Comparison of ENCODE assay signal across 21 cellular contexts in the genomic region with DNA sequence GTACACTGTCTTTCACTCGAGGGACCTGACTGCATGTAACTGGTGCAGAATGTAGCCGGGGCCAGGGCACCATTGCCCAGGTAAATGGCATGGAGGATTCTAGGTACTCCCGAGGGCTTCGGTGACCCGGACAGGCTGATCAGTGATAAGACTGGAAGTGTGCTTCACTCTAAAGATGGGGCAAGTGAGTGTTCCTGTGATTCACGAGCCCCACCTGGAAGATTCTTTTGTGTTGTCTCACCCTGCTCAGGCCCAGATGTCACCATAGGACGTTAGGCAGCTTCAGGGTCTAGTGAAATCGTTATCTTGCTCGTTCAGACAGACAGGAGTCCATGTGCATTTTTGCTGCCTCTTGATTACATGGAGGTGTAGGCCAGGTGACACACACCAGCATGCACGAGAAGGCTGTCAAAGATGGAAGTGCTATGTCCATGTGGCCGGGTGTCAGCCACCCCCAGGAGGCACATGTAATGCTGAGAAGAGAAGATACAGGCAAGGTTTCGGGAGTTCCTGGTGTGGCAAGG.
A peak's percentile ranks its signal among the peaks of the same experiment; 100 is the strongest.
DNase-seq lines count a peak whose midpoint lies in the region; ATAC-seq and TF ChIP-seq lines count a peak whose summit lies in the region.
"Had no signal": no experiment of that assay in that cellular context is flagged by ENCODE, and none has a peak within 500 bp of the region (broad histone marks: within the 10 kb centered on the region; RNA-seq: fewer than 3 reads in every experiment).

No MANE protein-coding gene starts in this region.

- TF ChIP-seq CTCF in endodermal cell (conservative IDR thresholded peaks at IDR 0.05) (no peak), progenitor cell of endocrine pancreas (IDR thresholded peaks at IDR 0.05; ENCODE audit: unreplicated experiment) (no peak)

- CTCF ChIA-PET in activated CD4-positive, alpha-beta T cell treated with anti-CD3 and anti-CD28 coated beads for 36 hours (lab: Charles Lee), result interaction anchor here (1.0 kb wide), 1 partner anchor 19 kb away, joined by 3 read pairs; no protein-coding TSS in a partner anchor

- no peak overlapping the region for H2AK5ac ChIP-seq in mesendoderm (ENCODE audit: low read length)

- no peak overlapping the region for H3K23ac ChIP-seq in mesendoderm (ENCODE audit: low read length)

- no peak overlapping the region for H3K18ac ChIP-seq in mesendoderm (ENCODE audit: low read length)

- H3K4ac ChIP-seq in mesendoderm (ENCODE audit: low read depth, low read length), result no peak overlapping the region

- no peak overlapping the region for H3K9ac ChIP-seq in endodermal cell (ENCODE audit: extremely low read depth, low read length, poor library complexity, severe bottlenecking)
- no peak overlapping the region for H3K9ac ChIP-seq in mesendoderm (ENCODE audit: low read length)

- no peak overlapping the region for H2BK15ac ChIP-seq in mesendoderm (replicated peaks; ENCODE audit: low read depth)

- no peak for ATAC-seq in activated CD4-positive, alpha-beta T cell treated with anti-CD3 and anti-CD28 coated beads for 36 hours
- no peak for ATAC-seq in HG03342 (IDR thresholded peaks at IDR 0.05; ENCODE audit: unreplicated experiment)
- ATAC-seq: Panc1; stimulated activated naive CD8-positive, alpha-beta T cell treated with anti-CD3 and anti-CD28 coated beads, Interleukin-15, amount 100 ng/mL, for 72 hours had no signal

- no peaks in the 10 kb centered on the region for H3K4me1 ChIP-seq in endodermal cell (ENCODE audit: control insufficient read depth, insufficient read depth, low read length)
- H3K4me1 ChIP-seq in mesendoderm (ENCODE audit: control insufficient read depth, low read depth, low read length), result no peaks in the 10 kb centered on the region
- H3K4me1 ChIP-seq: adrenal gland had no signal

- H3K9me3 ChIP-seq in endodermal cell (ENCODE audit: control insufficient read depth, low read length), result no peaks in the 10 kb centered on the region
- H3K9me3 ChIP-seq: adrenal gland, left ventricle myocardium inferior had no signal

- peak; percentile 2 for DNase-seq in activated CD4-positive, alpha-beta T cell treated with anti-CD3 and anti-CD28 coated beads for 36 hours
- no peak for DNase-seq in activated CD4-positive, alpha-beta T cell treated with anti-CD3 and anti-CD28 coated beads for 4 hours
- DNase-seq in H7 (peak; percentile 18), endodermal cell (peak; percentile 36), progenitor cell of endocrine pancreas (ENCODE audit: low spot score, unreplicated experiment) (no peak), mesendoderm (no peak), NCI-H2081 (lab: John Stamatoyannopoulos, UW) (no peak)
- DNase-seq: ACHN; cerebellar nuclear complex; EL; foreskin fibroblast; left ventricle myocardium inferior; NCI-H1048; NCI-H2107; NCI-H748 treated with DMSO at 0.1 percent for 48 hours; stimulated activated naive CD8-positive, alpha-beta T cell treated with anti-CD3 and anti-CD28 coated beads, Interleukin-15, amount 100 ng/mL, for 72 hours; T-helper 1 cell had no signal

- no peaks in the 10 kb centered on the region for H3K27me3 Mint-ChIP-seq in activated CD4-positive, alpha-beta T cell treated with anti-CD3 and anti-CD28 coated beads for 36 hours
- no peaks in the 10 kb centered on the region for H3K27me3 Mint-ChIP-seq in endodermal cell (ENCODE audit: insufficient read depth)
- H3K27me3 Mint-ChIP-seq in progenitor cell of endocrine pancreas, result no peaks in the 10 kb centered on the region
- H3K27me3 Mint-ChIP-seq: CD4-positive, alpha-beta T cell; stimulated activated naive CD8-positive, alpha-beta T cell treated with anti-CD3 and anti-CD28 coated beads, Interleukin-15, amount 100 ng/mL, for 72 hours had no signal

- no peak overlapping the region for H3K27ac Mint-ChIP-seq in activated CD4-positive, alpha-beta T cell treated with anti-CD3 and anti-CD28 coated beads for 36 hours
- H3K27ac Mint-ChIP-seq in endodermal cell (no peak overlapping the region), progenitor cell of endocrine pancreas (peak overlapping the region; percentile 56)
- H3K27ac Mint-ChIP-seq: CD4-positive, alpha-beta T cell had no signal

- H3K36me3 ChIP-seq in H7 (replicated peaks; ENCODE audit: control insufficient read depth, insufficient read depth, low read length) (peaks cover 2% of the 10 kb centered on the region), endodermal cell (ENCODE audit: control insufficient read depth, insufficient read depth, low read length) (no peaks in the 10 kb centered on the region), mesendoderm (ENCODE audit: control insufficient read depth, insufficient read depth, low read length) (no peaks in the 10 kb centered on the region)
- H3K36me3 ChIP-seq: adrenal gland had no signal

- no peak overlapping the region for H3K27ac ChIP-seq in endodermal cell (ENCODE audit: low read depth, low read length)
- H3K27ac ChIP-seq in mesendoderm (ENCODE audit: low read depth, low read length), result no peak overlapping the region
- H3K27ac ChIP-seq: adrenal gland, left ventricle myocardium inferior had no signal

- H3K4me1 Mint-ChIP-seq in activated CD4-positive, alpha-beta T cell treated with anti-CD3 and anti-CD28 coated beads for 36 hours, result no peaks in the 10 kb centered on the region
- H3K4me1 Mint-ChIP-seq in endodermal cell (no peaks in the 10 kb centered on the region), progenitor cell of endocrine pancreas (ENCODE audit: low read depth) (no peaks in the 10 kb centered on the region)
- H3K4me1 Mint-ChIP-seq: stimulated activated naive CD8-positive, alpha-beta T cell treated with anti-CD3 and anti-CD28 coated beads, Interleukin-15, amount 100 ng/mL, for 72 hours had no signal

- H3K79me2 ChIP-seq in mesendoderm (ENCODE audit: control insufficient read depth, insufficient read depth, low read length), result no peaks in the 10 kb centered on the region

- H3K4me3 Mint-ChIP-seq in activated CD4-positive, alpha-beta T cell treated with anti-CD3 and anti-CD28 coated beads for 36 hours, result no peak overlapping the region
- H3K4me3 Mint-ChIP-seq in endodermal cell, result no peak overlapping the region
- no peak overlapping the region for H3K4me3 Mint-ChIP-seq in progenitor cell of endocrine pancreas (ENCODE audit: low read depth)
- H3K4me3 Mint-ChIP-seq: CD4-positive, alpha-beta T cell; stimulated activated naive CD8-positive, alpha-beta T cell treated with anti-CD3 and anti-CD28 coated beads, Interleukin-15, amount 100 ng/mL, for 72 hours had no signal

- intact Hi-C loops in activated CD4-positive, alpha-beta T cell treated with anti-CD3 and anti-CD28 coated beads for 36 hours (cut with DNase I, micrococcal nuclease), result no loop called here

- no peaks in the 10 kb centered on the region for H3K79me1 ChIP-seq in mesendoderm (ENCODE audit: low read length)

- no peak overlapping the region for H3K4me3 ChIP-seq in H7 (ENCODE audit: insufficient read depth, low read depth, low read length)
- H3K4me3 ChIP-seq in endodermal cell (ENCODE audit: low read length), result no peak overlapping the region
- H3K4me3 ChIP-seq in mesendoderm (ENCODE audit: low read length), result no peak overlapping the region
- H3K4me3 ChIP-seq: adrenal gland, left ventricle myocardium inferior had no signal

- H2BK5ac ChIP-seq in mesendoderm (ENCODE audit: low read length), result no peak overlapping the region

- H3K4me2 ChIP-seq in mesendoderm (ENCODE audit: low read length), result no peak overlapping the region

- no peak overlapping the region for H4K5ac ChIP-seq in mesendoderm (ENCODE audit: low read length)

- H4K8ac ChIP-seq in mesendoderm (ENCODE audit: low read depth, low read length), result no peak overlapping the region

- no peaks in the 10 kb centered on the region for H3K36me3 Mint-ChIP-seq in activated CD4-positive, alpha-beta T cell treated with anti-CD3 and anti-CD28 coated beads for 36 hours (ENCODE audit: low read depth)
- no peaks in the 10 kb centered on the region for H3K36me3 Mint-ChIP-seq in endodermal cell (ENCODE audit: low read depth)
- H3K36me3 Mint-ChIP-seq in progenitor cell of endocrine pancreas (ENCODE audit: insufficient read depth), result peaks cover 14% of the 10 kb centered on the region

- WGBS in endodermal cell (ENCODE audit: insufficient coverage in 1 of 2, insufficient read length in 1 of 2), 2 experiments, result 90 to 94% methylated on average over 10 to 12 of the region's 12 CpGs
- no CpG with 5 or more reads among the region's 12 CpGs for WGBS in mesendoderm (ENCODE audit: extremely low coverage, insufficient coverage, low lambda C conversion rate)

- no peak overlapping the region for H3K56ac ChIP-seq in mesendoderm (ENCODE audit: low read length)

- H3K27me3 ChIP-seq in H7 (ENCODE audit: control insufficient read depth, insufficient read depth, low read length) (no peaks in the 10 kb centered on the region), endodermal cell (ENCODE audit: control insufficient read depth, insufficient read depth, low read length, poor library complexity, severe bottlenecking) (no peaks in the 10 kb centered on the region), mesendoderm (ENCODE audit: insufficient read depth, low read length, poor library complexity) (no peaks in the 10 kb centered on the region)
- H3K27me3 ChIP-seq: adrenal gland had no signal

- no peak overlapping the region for H2BK120ac ChIP-seq in mesendoderm (ENCODE audit: low read depth, low read length)

- POLR2A ChIA-PET in activated CD4-positive, alpha-beta T cell treated with anti-CD3 and anti-CD28 coated beads for 36 hours (lab: Charles Lee), result no interaction called here

- no peaks in the 10 kb centered on the region for H3K9me3 Mint-ChIP-seq in activated CD4-positive, alpha-beta T cell treated with anti-CD3 and anti-CD28 coated beads for 36 hours (ENCODE audit: low read depth)
- H3K9me3 Mint-ChIP-seq in endodermal cell (no peaks in the 10 kb centered on the region), progenitor cell of endocrine pancreas (ENCODE audit: low read depth) (no peaks in the 10 kb centered on the region)
- H3K9me3 Mint-ChIP-seq: CD4-positive, alpha-beta T cell; stimulated activated naive CD8-positive, alpha-beta T cell treated with anti-CD3 and anti-CD28 coated beads, Interleukin-15, amount 100 ng/mL, for 72 hours had no signal

Comparison
In these comparisons a context has a peak if more than half of its experiments do, and no peak if none do; other contexts are left out.
1. DNase-seq: peak in activated CD4-positive, alpha-beta T cell treated with anti-CD3 and anti-CD28 coated beads for 36 hours (single experiment), H7 (single experiment) and endodermal cell (single experiment); none in activated CD4-positive, alpha-beta T cell treated with anti-CD3 and anti-CD28 coated beads for 4 hours (0 of 2), progenitor cell of endocrine pancreas (single experiment), mesendoderm (single experiment) and NCI-H2081 (0 of 2).